In genomic region chr17:80498242-80498919, GRCh38 we compare ENCODE assay signal across 13 cellular contexts. TPM values are rescaled to one million over a fixed set of nuclear protein-coding genes. Genes with fewer than 3 reads are reported as not detected.
DNase-seq lines count a peak whose midpoint lies in the region; ATAC-seq and TF ChIP-seq lines count a peak whose summit lies in the region.
"Had no signal": no experiment of that assay in that cellular context is flagged by ENCODE, and none has a peak within 500 bp of the region (broad histone marks: within the 10 kb centered on the region; RNA-seq: fewer than 3 reads in every experiment).

No MANE protein-coding gene starts in this region.

- H3K14ac ChIP-seq in mesenchymal stem cell (ENCODE audit: low read length in 2 of 2): no peak overlapping the region

- H2BK5ac ChIP-seq in mesenchymal stem cell (ENCODE audit: low read depth, low read length, poor library complexity, severe bottlenecking): no peak overlapping the region

- DNase-seq in breast epithelium (ENCODE audit: low spot score in 2 of 2) (peak in 1 of 2 donors; percentile 55), MCF 10A (ENCODE audit: unreplicated experiment) (no peak), choroid plexus epithelial cell (ENCODE audit: low read depth) (peak; percentile 68), mesenchymal stem cell (no peak), aorta (peak in 1 of 2 donors; percentile 72), NOMO-1 (lab: John Stamatoyannopoulos, UW; ENCODE audit: unreplicated experiment in 2 of 2) (no peak)
- DNase-seq in activated naive CD4-positive, alpha-beta T cell treated with anti-CD3 and anti-CD28 coated beads for 36 hours: no peak
- DNase-seq: activated CD4-positive, alpha-beta T cell treated with anti-CD3 and anti-CD28 coated beads, Interleukin-2, amount 50 U/mL, for 48 hours; amniotic stem cell; stimulated activated CD4-positive, alpha-beta T cell treated with anti-CD3 and anti-CD28 coated beads, Interleukin-4, amount 100 ng/mL, for 1 hour had no signal

- H3K9me3 Mint-ChIP-seq in MCF 10A (ENCODE audit: unreplicated experiment): no peaks in the 10 kb centered on the region
- no peaks in the 10 kb centered on the region for H3K9me3 Mint-ChIP-seq in activated naive CD4-positive, alpha-beta T cell treated with anti-CD3 and anti-CD28 coated beads for 36 hours
- H3K9me3 Mint-ChIP-seq: type B pancreatic cell had no signal

- H3K9ac ChIP-seq in mesenchymal stem cell (ENCODE audit: low read length): peak overlapping the region; percentile 72

- H3K4me3 Mint-ChIP-seq in MCF 10A (ENCODE audit: unreplicated experiment): no peak overlapping the region
- no peak overlapping the region for H3K4me3 Mint-ChIP-seq in activated naive CD4-positive, alpha-beta T cell treated with anti-CD3 and anti-CD28 coated beads for 36 hours
- H3K4me3 Mint-ChIP-seq: type B pancreatic cell had no signal

- H3K18ac ChIP-seq in mesenchymal stem cell (ENCODE audit: low read depth in 1 of 2, low read length in 2 of 2): no peak overlapping the region

- H3K4me1 Mint-ChIP-seq in MCF 10A (ENCODE audit: insufficient read depth, unreplicated experiment): peaks cover 12% of the 10 kb centered on the region
- H3K4me1 Mint-ChIP-seq in activated naive CD4-positive, alpha-beta T cell treated with anti-CD3 and anti-CD28 coated beads for 36 hours (ENCODE audit: low read depth): peaks cover 6% of the 10 kb centered on the region

- WGBS in mesenchymal stem cell: 74% methylated on average over 30 of the region's 30 CpGs
- 24 to 27% methylated on average over 30 of the region's 30 CpGs for WGBS in aorta, 2 donors

- H3K4ac ChIP-seq in mesenchymal stem cell (ENCODE audit: low read depth in 1 of 2, low read length in 2 of 2): no peak overlapping the region

- H3K27ac Mint-ChIP-seq in MCF 10A (ENCODE audit: low read depth, unreplicated experiment): no peak overlapping the region
- H3K27ac Mint-ChIP-seq in activated naive CD4-positive, alpha-beta T cell treated with anti-CD3 and anti-CD28 coated beads for 36 hours: no peak overlapping the region
- H3K27ac Mint-ChIP-seq: type B pancreatic cell had no signal

- H3K4me2 ChIP-seq in mesenchymal stem cell (ENCODE audit: low read length, poor library complexity, severe bottlenecking): peak overlapping the region; percentile 13

- TF ChIP-seq POLR2A in breast epithelium (IDR thresholded peaks at IDR 0.05): no peak

- no peak overlapping the region for H2AK5ac ChIP-seq in mesenchymal stem cell (ENCODE audit: low read length, severe bottlenecking)

- peak overlapping the region in 2 of 3 donors; percentile 35 to 62 for H3K4me3 ChIP-seq in breast epithelium
- H3K4me3 ChIP-seq in choroid plexus epithelial cell (ENCODE audit: low read depth, low read length): peak overlapping the region; percentile 39
- peak overlapping the region in 1 of 2 experiments; percentile 49 for H3K4me3 ChIP-seq in mesenchymal stem cell (ENCODE audit: insufficient read depth in 1 of 2, low read depth in 1 of 2, low read length in 2 of 2)
- H3K4me3 ChIP-seq in aorta (ENCODE audit: low read length in 2 of 2): no peak overlapping the region
- H3K4me3 ChIP-seq: mucosa of descending colon had no signal

- no peak overlapping the region for H2AFZ ChIP-seq in mesenchymal stem cell (ENCODE audit: low read depth, low read length)

- no peaks in the 10 kb centered on the region for H3K4me1 ChIP-seq in breast epithelium
- H3K4me1 ChIP-seq in mesenchymal stem cell (ENCODE audit: control insufficient read depth, insufficient read depth, low read depth, low read length): peaks cover 13% of the 10 kb centered on the region
- H3K4me1 ChIP-seq in aorta (ENCODE audit: control insufficient read depth in 1 of 2, insufficient read depth in 2 of 2, low read length in 2 of 2): no peaks in the 10 kb centered on the region

- H3K27ac ChIP-seq in breast epithelium (peak overlapping the region; percentile 48 to 69), mesenchymal stem cell (ENCODE audit: low read length, poor library complexity, severe bottlenecking) (peak overlapping the region; percentile 47), aorta (ENCODE audit: low read depth in 1 of 2, low read length in 2 of 2) (no peak overlapping the region)

- intact Hi-C loops in breast epithelium (cut with DNase I; ENCODE audit: low total_unique reads) (loop anchor here (5.0 kb wide), 1 partner anchor 1591 kb away; no protein-coding TSS in a partner anchor), MCF 10A (cut with micrococcal nuclease) (no loop called here), aorta (cut with DNase I) (no loop called here)
- intact Hi-C loops in activated naive CD4-positive, alpha-beta T cell treated with anti-CD3 and anti-CD28 coated beads for 36 hours (cut with micrococcal nuclease): no loop called here

- H4K91ac ChIP-seq in mesenchymal stem cell (ENCODE audit: low read length): no peak overlapping the region

- H2BK12ac ChIP-seq in mesenchymal stem cell (ENCODE audit: low read length in 2 of 2): no peak overlapping the region

- POLR2A ChIA-PET in MCF 10A (lab: Yijun Ruan, JAX): interaction anchor here (0.7 kb wide), 1 partner anchor 42 kb away, joined by 3 read pairs; no protein-coding TSS in a partner anchor

- H4K8ac ChIP-seq in mesenchymal stem cell (ENCODE audit: low read length): no peak overlapping the region

- no peaks in the 10 kb centered on the region for H3K79me1 ChIP-seq in mesenchymal stem cell (replicated peaks; ENCODE audit: low read length, poor library complexity, severe bottlenecking)

- BruUV-seq in MCF 10A (replicated peaks; lab: Mats Ljungman, UMichigan): no TSS peak

- no peak overlapping the region for H3K23ac ChIP-seq in mesenchymal stem cell (ENCODE audit: low read length in 2 of 2)

- no peaks in the 10 kb centered on the region for H3K36me3 ChIP-seq in breast epithelium
- H3K36me3 ChIP-seq in mesenchymal stem cell (ENCODE audit: control insufficient read depth in 1 of 2, insufficient read depth in 2 of 2, low read depth in 1 of 2, low read length in 2 of 2): no peaks in the 10 kb centered on the region
- H3K36me3 ChIP-seq in aorta (ENCODE audit: control insufficient read depth in 1 of 2, insufficient read depth in 2 of 2, low read length in 1 of 2): no peaks in the 10 kb centered on the region

- CTCF ChIA-PET in MCF 10A (lab: Yijun Ruan, JAX): interaction anchor here (0.6 kb wide), 1 partner anchor 295 kb away, joined by 4 read pairs; no protein-coding TSS in a partner anchor
- CTCF ChIA-PET in activated naive CD4-positive, alpha-beta T cell treated with anti-CD3 and anti-CD28 coated beads for 36 hours (lab: Charles Lee): no interaction called here

- TF ChIP-seq CTCF in breast epithelium (IDR thresholded peaks at IDR 0.05) (no peak), MCF 10A (IDR thresholded peaks at IDR 0.05; ENCODE audit: unreplicated experiment) (no peak), choroid plexus epithelial cell (conservative IDR thresholded peaks at IDR 0.05; ENCODE audit: low read depth, low read length) (no peak)

- H3K27me3 ChIP-seq in breast epithelium (peaks cover 0 to 3% of the 10 kb centered on the region in 2 donors), mesenchymal stem cell (ENCODE audit: control insufficient read depth in 1 of 2, insufficient read depth in 1 of 2, low read length in 2 of 2) (peaks cover 21 to 53% of the 10 kb centered on the region in 2 experiments), aorta (ENCODE audit: control insufficient read depth in 1 of 2, insufficient read depth in 2 of 2, low read length in 1 of 2) (no peaks in the 10 kb centered on the region)

- H3K9me3 ChIP-seq in breast epithelium (no peaks in the 10 kb centered on the region), mesenchymal stem cell (ENCODE audit: control insufficient read depth, low read length) (no peaks in the 10 kb centered on the region), aorta (ENCODE audit: control insufficient read depth, low read length) (no peaks in the 10 kb centered on the region)
- H3K9me3 ChIP-seq: mucosa of descending colon had no signal

- no peak overlapping the region for H2BK15ac ChIP-seq in mesenchymal stem cell (ENCODE audit: low read depth, poor library complexity, severe bottlenecking)

- peaks cover 5% of the 10 kb centered on the region for H3K36me3 Mint-ChIP-seq in MCF 10A (ENCODE audit: insufficient read depth, unreplicated experiment)
- no peaks in the 10 kb centered on the region for H3K36me3 Mint-ChIP-seq in activated naive CD4-positive, alpha-beta T cell treated with anti-CD3 and anti-CD28 coated beads for 36 hours (ENCODE audit: low read depth)
- H3K36me3 Mint-ChIP-seq: type B pancreatic cell had no signal

- peaks cover 2% of the 10 kb centered on the region for H3K27me3 Mint-ChIP-seq in MCF 10A (ENCODE audit: insufficient read depth, unreplicated experiment)
- H3K27me3 Mint-ChIP-seq in activated naive CD4-positive, alpha-beta T cell treated with anti-CD3 and anti-CD28 coated beads for 36 hours (ENCODE audit: low read depth): peaks cover 11% of the 10 kb centered on the region

- ATAC-seq in aorta (ENCODE audit: low FRiP score) (peak; percentile 77), GM21526 (IDR thresholded peaks at IDR 0.05; ENCODE audit: low FRiP score, unreplicated experiment) (no peak)
- ATAC-seq: mucosa of descending colon had no signal

- no peak overlapping the region for H2BK120ac ChIP-seq in mesenchymal stem cell (ENCODE audit: low read depth, low read length)

RNA-seq across cellular contexts. Expression of gene NPTX1, which starts 22.0 kb away (rescaled TPM):
- total RNA-seq in breast epithelium (under 1 TPM; under 0.01 to 0.32 (median 0.29) TPM), MCF 10A (2022) (not detected in 2 replicates), aorta (1 to 10 TPM in 1 of 2 donors, under 1 TPM in 1; 0.45 to 1.6 TPM)
- 1.3 TPM for polyA plus RNA-seq in mesenchymal stem cell (2013, experiment 1 of 2)
- 1.5 TPM for polyA plus RNA-seq in mesenchymal stem cell (2013, experiment 2 of 2)
- polyA plus RNA-seq in aorta: under 1 TPM in 1 of 2 donors, not detected in 1; 0.13 TPM
- 10 to 100 TPM; 10.4 to 10.7 TPM for total RNA-seq in activated naive CD4-positive, alpha-beta T cell treated with anti-CD3 and anti-CD28 coated beads for 36 hours

RNA-seq across cellular contexts. Expression of gene RPTOR, which starts 46.3 kb away (rescaled TPM):
- total RNA-seq in breast epithelium (10 to 100 TPM; 21.4 to 27.5 (median 23.6) TPM), MCF 10A (2022) (41.3 and 46.6 TPM in 2 replicates), aorta (10 to 100 TPM; 27.0 to 31.4 TPM)
- 12.7 TPM for polyA plus RNA-seq in mesenchymal stem cell (2013, experiment 1 of 2)
- polyA plus RNA-seq in mesenchymal stem cell (2013, experiment 2 of 2): 12.3 TPM
- polyA plus RNA-seq in aorta: 10 to 100 TPM in 1 of 2 donors, 1 to 10 TPM in 1; 2.1 to 10.3 TPM
- total RNA-seq in activated naive CD4-positive, alpha-beta T cell treated with anti-CD3 and anti-CD28 coated beads for 36 hours: 10 to 100 TPM; 32.4 to 35.4 TPM

Comparison
In these comparisons a context has a peak if more than half of its experiments do, and no peak if none do; other contexts are left out.
1. H3K27ac ChIP-seq: peak in breast epithelium (2 of 2) and mesenchymal stem cell (single experiment); none in aorta (0 of 2).
2. H3K4me3 ChIP-seq: peak in breast epithelium (2 of 3) and choroid plexus epithelial cell (single experiment); none in aorta (0 of 2).
3. RNA of gene NPTX1, which starts 22.0 kb away (total RNA-seq): 10.4 to 10.7 TPM in activated naive CD4-positive, alpha-beta T cell treated with anti-CD3 and anti-CD28 coated beads for 36 hours; 0.45 to 1.6 TPM in aorta, under 0.01 to 0.32 TPM in breast epithelium and not detected in MCF 10A; every median in the first group is over 4 times any median in the second.